In genomic region chr12:40382217-40382616, GRCh38 we compare ENCODE assay signal across 24 cellular contexts.
DNase-seq lines count a peak whose midpoint lies in the region; ATAC-seq and TF ChIP-seq lines count a peak whose summit lies in the region.
"Had no signal": no experiment of that assay in that cellular context is flagged by ENCODE, and none has a peak within 500 bp of the region (broad histone marks: within the 10 kb centered on the region; RNA-seq: fewer than 3 reads in every experiment).

No MANE protein-coding gene starts in this region.

- no peaks in the 10 kb centered on the region for H3K36me3 Mint-ChIP-seq in neural progenitor cell
- H3K36me3 Mint-ChIP-seq: activated naive CD4-positive, alpha-beta T cell treated with anti-CD3 and anti-CD28 coated beads, Interleukin-2, amount 10 ng/mL, durations not matched to agents 7 days and 5 days; CD4-positive, CD25-positive, alpha-beta regulatory T cell had no signal

- H3K4me3 ChIP-seq in neural progenitor cell = no peak overlapping the region
- H3K4me3 ChIP-seq: mucosa of descending colon, psoas muscle, spleen had no signal

- H3K27ac Mint-ChIP-seq in neural progenitor cell = no peak overlapping the region
- H3K27ac Mint-ChIP-seq: activated naive CD4-positive, alpha-beta T cell treated with anti-CD3 and anti-CD28 coated beads, Interleukin-2, amount 10 ng/mL, durations not matched to agents 7 days and 5 days; CD4-positive, CD25-positive, alpha-beta regulatory T cell; dendritic cell treated with granulocyte-macrophage colony-stimulating factor and Interleukin-4, amounts not matched to agents 40 ng/mL and 50 ng/mL, for 4 days; stimulated activated naive CD8-positive, alpha-beta T cell treated with anti-CD3 and anti-CD28 coated beads, Interleukin-15, amount 100 ng/mL, for 72 hours had no signal

- no peaks in the 10 kb centered on the region for H3K79me2 ChIP-seq in neural progenitor cell (ENCODE audit: low read depth)

- H3K27me3 ChIP-seq in neural progenitor cell = no peaks in the 10 kb centered on the region

- no peak overlapping the region for H3K4me3 Mint-ChIP-seq in neural progenitor cell
- H3K4me3 Mint-ChIP-seq: activated naive CD4-positive, alpha-beta T cell treated with anti-CD3 and anti-CD28 coated beads, Interleukin-2, amount 10 ng/mL, durations not matched to agents 7 days and 5 days; dendritic cell treated with granulocyte-macrophage colony-stimulating factor and Interleukin-4, amounts not matched to agents 40 ng/mL and 50 ng/mL, for 4 days; stimulated activated naive CD8-positive, alpha-beta T cell treated with anti-CD3 and anti-CD28 coated beads, Interleukin-15, amount 100 ng/mL, for 72 hours had no signal

- TF ChIP-seq CTCF in neural progenitor cell (IDR thresholded peaks at IDR 0.05) = no peak

- H3K4me1 ChIP-seq in neural progenitor cell = no peaks in the 10 kb centered on the region
- H3K4me1 ChIP-seq: psoas muscle, spleen had no signal

- DNase-seq in left kidney (ENCODE audit: low read depth, low spot score) (peak; percentile 13), SW 1271 (lab: John Stamatoyannopoulos, UW) (no peak), ureter (ENCODE audit: low spot score) (no peak), neural progenitor cell (ENCODE audit: low spot score) (no peak), activated gamma-delta T cell treated with Interleukin-2 at 50 U/mL for 16 hours (no peak)
- DNase-seq: activated CD4-positive, alpha-beta T cell treated with anti-CD3 and anti-CD28 coated beads for 1 hour; activated naive CD4-positive, alpha-beta T cell treated with anti-CD3 and anti-CD28 coated beads, Interleukin-2, amount 10 ng/mL, durations not matched to agents 7 days and 5 days; activated T-cell treated with anti-CD3 and anti-CD28 coated beads, Interleukin-2, amount 50 U/mL, for 48 hours; CD4-positive, CD25-positive, alpha-beta regulatory T cell; IMR-90; mucosa of descending colon; NCI-H146; NCI-H2171; NCI-H524 treated with DMSO at 0.1 percent for 48 hours; psoas muscle; Right ventricle myocardium superior; spleen; stimulated activated CD4-positive, alpha-beta T cell treated with anti-CD3 and anti-CD28 coated beads, Interleukin-4, amount 100 ng/mL, for 24 hours; stimulated activated naive CD8-positive, alpha-beta T cell treated with anti-CD3 and anti-CD28 coated beads, Interleukin-15, amount 100 ng/mL, for 72 hours; trophoblast cell had no signal

- no peaks in the 10 kb centered on the region for H3K27me3 Mint-ChIP-seq in neural progenitor cell (ENCODE audit: insufficient read depth, low read depth)
- H3K27me3 Mint-ChIP-seq: activated naive CD4-positive, alpha-beta T cell treated with anti-CD3 and anti-CD28 coated beads, Interleukin-2, amount 10 ng/mL, durations not matched to agents 7 days and 5 days; dendritic cell treated with granulocyte-macrophage colony-stimulating factor and Interleukin-4, amounts not matched to agents 40 ng/mL and 50 ng/mL, for 4 days; stimulated activated naive CD8-positive, alpha-beta T cell treated with anti-CD3 and anti-CD28 coated beads, Interleukin-15, amount 100 ng/mL, for 72 hours had no signal

- no peaks in the 10 kb centered on the region for H3F3A ChIP-seq in neural progenitor cell (ENCODE audit: low read depth)

- H3K36me3 ChIP-seq in neural progenitor cell = no peaks in the 10 kb centered on the region
- H3K36me3 ChIP-seq: spleen had no signal

- no peak overlapping the region for H3K27ac ChIP-seq in neural progenitor cell
- H3K27ac ChIP-seq: psoas muscle, spleen had no signal

- H3K4me1 Mint-ChIP-seq in neural progenitor cell = peaks cover 2% of the 10 kb centered on the region
- H3K4me1 Mint-ChIP-seq: activated naive CD4-positive, alpha-beta T cell treated with anti-CD3 and anti-CD28 coated beads, Interleukin-2, amount 10 ng/mL, durations not matched to agents 7 days and 5 days; CD4-positive, CD25-positive, alpha-beta regulatory T cell; stimulated activated naive CD8-positive, alpha-beta T cell treated with anti-CD3 and anti-CD28 coated beads, Interleukin-15, amount 100 ng/mL, for 72 hours had no signal

- no peaks in the 10 kb centered on the region for H3K9me3 ChIP-seq in neural progenitor cell (ENCODE audit: low read depth)
- H3K9me3 ChIP-seq: mucosa of descending colon, psoas muscle had no signal

- H3K4me2 ChIP-seq in neural progenitor cell = no peak overlapping the region

- no peaks in the 10 kb centered on the region for H3K9me3 Mint-ChIP-seq in neural progenitor cell
- H3K9me3 Mint-ChIP-seq: dendritic cell treated with granulocyte-macrophage colony-stimulating factor and Interleukin-4, amounts not matched to agents 40 ng/mL and 50 ng/mL, for 4 days had no signal

- H4K20me1 ChIP-seq in neural progenitor cell (ENCODE audit: low read depth) = no peaks in the 10 kb centered on the region

- no peak overlapping the region for H2AFZ ChIP-seq in neural progenitor cell (replicated peaks)

- ATAC-seq in GM18909 (IDR thresholded peaks at IDR 0.05; ENCODE audit: poor library complexity, unreplicated experiment) (peak; percentile 79), GM21619 (IDR thresholded peaks at IDR 0.05; ENCODE audit: unreplicated experiment) (peak; percentile 92), HG03159 (IDR thresholded peaks at IDR 0.05; ENCODE audit: unreplicated experiment) (peak; percentile 68)
- ATAC-seq: mucosa of descending colon; psoas muscle; stimulated activated naive CD8-positive, alpha-beta T cell treated with anti-CD3 and anti-CD28 coated beads, Interleukin-15, amount 100 ng/mL, for 72 hours had no signal

- H3K9ac ChIP-seq in neural progenitor cell = no peak overlapping the region
